15 cellular contexts compared by ENCODE assay signal in the genomic region with DNA sequence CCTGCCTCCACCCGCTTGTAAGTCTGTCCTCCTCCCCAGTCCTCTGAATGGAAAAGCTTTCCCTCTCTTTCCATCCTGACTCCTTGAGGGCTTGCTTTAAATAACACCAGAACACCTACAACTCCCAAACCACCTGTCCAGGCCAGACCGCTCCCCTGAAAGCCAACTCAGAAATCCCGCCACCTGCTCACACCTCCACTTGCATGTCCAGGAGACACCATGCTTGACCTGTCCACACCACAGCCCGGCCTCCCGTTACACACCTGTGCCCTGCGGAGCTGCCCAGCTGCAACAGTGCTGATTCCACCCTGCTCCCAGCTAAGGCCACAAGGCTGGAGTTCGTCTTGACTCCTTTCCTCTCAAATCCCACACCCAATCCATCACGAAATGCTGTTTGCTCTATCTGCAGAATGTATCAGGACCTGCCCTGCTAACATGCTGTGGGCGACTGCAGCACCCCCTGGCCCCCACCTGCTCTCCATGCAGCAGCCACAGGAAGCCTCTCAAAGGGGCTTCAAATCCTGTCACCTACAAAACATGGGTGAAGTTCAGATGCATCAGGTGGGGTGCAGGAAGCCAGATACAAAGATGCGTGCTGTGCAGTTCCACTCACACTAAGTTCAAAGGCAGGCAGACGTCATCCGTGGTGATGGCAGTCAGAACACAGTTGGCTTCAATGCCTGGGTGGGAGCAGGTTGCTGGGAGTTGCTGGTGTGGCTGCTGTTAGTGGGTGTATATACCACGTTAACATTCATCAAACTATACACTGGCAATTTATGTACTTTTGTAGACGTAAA.
"Had no signal": no experiment of that assay in that cellular context is flagged by ENCODE, and none has a peak within 500 bp of the region (broad histone marks: within the 10 kb centered on the region; RNA-seq: fewer than 3 reads in every experiment).

No MANE protein-coding gene starts in this region.

- H3K36me3 Mint-ChIP-seq: stimulated activated effector memory CD8-positive, alpha-beta T cell treated with anti-CD3 and anti-CD28 coated beads, Interleukin-12 subunit alpha, Interleukin-12 subunit beta, amount 100 ng/mL, for 72 hours had no signal

- H3K4me1 ChIP-seq: ascending aorta, parathyroid adenoma, SJCRH30 had no signal

- H3K27ac ChIP-seq: ascending aorta, hepatocyte, parathyroid adenoma, SJCRH30, tibial artery had no signal

- H3K4me3 ChIP-seq: ascending aorta, hepatocyte, SJCRH30, tibial artery had no signal

- H3K27me3 ChIP-seq: ascending aorta, hepatocyte had no signal

- DNase-seq: activated B cell treated with CpG ODN at 0.5 μM for 24 hours; activated CD4-positive, alpha-beta T cell treated with anti-CD3 and anti-CD28 coated beads, Interleukin-2, amount 10 ng/mL, durations not matched to agents 24 days and 14 days; activated naive CD4-positive, alpha-beta T cell treated with anti-CD3 and anti-CD28 coated beads for 36 hours; activated T-cell treated with anti-CD3 and anti-CD28 coated beads, Interleukin-2, amount 50 U/mL, for 1 hour; erythroblast; left ventricle myocardium superior; retina; SJCRH30; tibial artery had no signal

- H3K36me3 ChIP-seq: ascending aorta, SJCRH30, tibial artery had no signal

- H3K4me1 Mint-ChIP-seq: activated B cell treated with CpG ODN at 0.5 μM for 24 hours had no signal

- H3K9ac ChIP-seq: parathyroid adenoma had no signal

- H3K4me3 Mint-ChIP-seq: activated B cell treated with CpG ODN at 0.5 μM for 24 hours; activated CD4-positive, alpha-beta T cell treated with anti-CD3 and anti-CD28 coated beads, Interleukin-2, amount 10 ng/mL, durations not matched to agents 24 days and 14 days; activated naive CD4-positive, alpha-beta T cell treated with anti-CD3 and anti-CD28 coated beads for 36 hours; neural crest cell; stimulated activated effector memory CD8-positive, alpha-beta T cell treated with anti-CD3 and anti-CD28 coated beads, Interleukin-12 subunit alpha, Interleukin-12 subunit beta, amount 100 ng/mL, for 72 hours had no signal

- H3K27ac Mint-ChIP-seq: activated B cell treated with CpG ODN at 0.5 μM for 24 hours; activated CD4-positive, alpha-beta T cell treated with anti-CD3 and anti-CD28 coated beads, Interleukin-2, amount 10 ng/mL, durations not matched to agents 24 days and 14 days; activated naive CD4-positive, alpha-beta T cell treated with anti-CD3 and anti-CD28 coated beads for 36 hours; activated T-helper 2 cell treated with anti-CD3 and anti-CD28 coated beads, Interferon-gamma antibody, Interleukin-2, Interleukin-4, amounts not matched to agents 10 μg/mL and 5 μg/mL and 100 μg/mL, durations not matched to agents 14 hours and 24 hours and 36 hours; stimulated activated effector memory CD8-positive, alpha-beta T cell treated with anti-CD3 and anti-CD28 coated beads, Interleukin-12 subunit alpha, Interleukin-12 subunit beta, amount 100 ng/mL, for 72 hours had no signal

- H3K9me3 Mint-ChIP-seq: activated CD4-positive, alpha-beta T cell treated with anti-CD3 and anti-CD28 coated beads, Interleukin-2, amount 10 ng/mL, durations not matched to agents 24 days and 14 days; activated T-helper 2 cell treated with anti-CD3 and anti-CD28 coated beads, Interferon-gamma antibody, Interleukin-2, Interleukin-4, amounts not matched to agents 10 μg/mL and 5 μg/mL and 100 μg/mL, durations not matched to agents 14 hours and 24 hours and 36 hours had no signal

- ATAC-seq: left ventricle myocardium superior; stimulated activated effector memory CD8-positive, alpha-beta T cell treated with anti-CD3 and anti-CD28 coated beads, Interleukin-12 subunit alpha, Interleukin-12 subunit beta, amount 100 ng/mL, for 72 hours had no signal
